ENCODE assay signal across 8 cellular contexts in the genomic region with DNA sequence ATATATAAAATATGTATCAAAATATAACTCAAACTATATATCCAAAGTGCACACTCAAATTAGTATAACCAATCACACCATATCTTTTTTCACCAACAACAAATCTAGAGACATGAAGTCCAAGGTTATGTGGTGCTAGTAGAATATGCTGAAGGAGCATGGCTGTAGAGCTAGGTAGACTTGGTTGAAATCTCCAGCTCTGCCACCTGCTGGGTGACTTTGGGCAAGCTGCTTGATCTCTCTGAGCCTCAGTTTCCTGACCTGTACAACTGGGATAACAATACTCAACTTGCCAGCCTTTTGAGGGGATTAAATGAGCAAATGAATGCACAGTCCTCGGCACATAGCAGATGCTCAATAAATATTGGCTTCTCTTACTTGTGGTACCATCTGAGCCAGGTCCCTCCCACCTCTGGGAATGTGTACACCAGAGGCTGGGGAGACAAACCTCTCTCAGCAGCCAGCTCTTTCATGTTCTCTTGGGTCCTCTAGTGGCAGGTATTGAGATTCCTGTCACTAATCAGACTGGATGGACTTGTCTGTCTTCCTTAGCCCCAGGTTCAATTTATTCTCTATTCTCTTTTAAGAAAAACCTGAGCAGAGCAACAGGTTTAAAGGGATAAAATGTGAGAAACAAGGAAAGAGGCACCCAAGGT.
DNase-seq lines count a peak whose midpoint lies in the region; ATAC-seq, FAIRE-seq and TF ChIP-seq lines count a peak whose summit lies in the region.

No MANE protein-coding gene starts in this region.

- no peaks in the 10 kb centered on the region for H4K20me1 ChIP-seq in endothelial cell of umbilical vein (replicated peaks; ENCODE audit: control insufficient read depth, extremely low read depth, insufficient read depth, low read length)
- no peaks in the 10 kb centered on the region for H4K20me1 ChIP-seq in neural progenitor cell (ENCODE audit: low read depth)

- CTCF ChIA-PET in endothelial cell of umbilical vein (lab: Charles Lee) = interaction anchor here (0.8 to 4.9 kb wide), 45 partner anchors 9 to 1030 kb away, joined by 3 to 113 read pairs (median 6); partner anchors contain the start of gene PDE1C

- no peaks in the 10 kb centered on the region for H3K9me3 Mint-ChIP-seq in neural progenitor cell

- BruUV-seq in endothelial cell of umbilical vein (replicated peaks; lab: Mats Ljungman, UMichigan) = no TSS peak

- FAIRE-seq in endothelial cell of umbilical vein (lab: Jason Lieb, UNC) = peak; percentile 78

- H3K4me3 ChIP-seq in endothelial cell of umbilical vein (replicated peaks in 1 of 3; ENCODE audit: insufficient read depth in 1 of 3, low read depth in 1 of 3, low read length in 3 of 3) = no peak overlapping the region
- no peak overlapping the region for H3K4me3 ChIP-seq in neural progenitor cell

- H3K9ac ChIP-seq in endothelial cell of umbilical vein (replicated peaks; ENCODE audit: extremely low read depth, insufficient read depth, low read length) (no peak overlapping the region), neural progenitor cell (no peak overlapping the region)

- H3K9me3 ChIP-seq in endothelial cell of umbilical vein (replicated peaks; ENCODE audit: control insufficient read depth, insufficient read depth, low read length) (no peaks in the 10 kb centered on the region), neural progenitor cell (ENCODE audit: low read depth) (no peaks in the 10 kb centered on the region)

- no peaks in the 10 kb centered on the region for H3K36me3 ChIP-seq in endothelial cell of umbilical vein (ENCODE audit: control insufficient read depth in 2 of 2, extremely low read depth in 1 of 2, insufficient read depth in 2 of 2, low read length in 2 of 2)
- no peaks in the 10 kb centered on the region for H3K36me3 ChIP-seq in neural progenitor cell

- dilution Hi-C loops in endothelial cell of umbilical vein (cut with MboI; ENCODE audit: extremely low pct_ligation_motif_present, low sequenced_read_pairs) = no loop called here

- no peak overlapping the region for H3K4me3 Mint-ChIP-seq in neural progenitor cell

- H3K36me3 Mint-ChIP-seq in neural progenitor cell = no peaks in the 10 kb centered on the region

- TF ChIP-seq CTCF in GM10266 (IDR thresholded peaks at IDR 0.05; ENCODE audit: control insufficient read depth, insufficient read depth, low read depth, missing control alignments) (no peak), endothelial cell of umbilical vein (IDR thresholded peaks at IDR 0.05; ENCODE audit: extremely low read depth in 1 of 2, insufficient read depth in 1 of 2, low read depth in 1 of 2, low read length in 2 of 2) (peak; percentile 43 to 49), neural progenitor cell (IDR thresholded peaks at IDR 0.05) (peak; percentile 62)

- intact Hi-C loops in endothelial cell of umbilical vein (cut with micrococcal nuclease) = loop anchor here (1.0 to 5.0 kb wide), 7 partner anchors 24 to 420 kb away; no protein-coding TSS in a partner anchor

- no peak for ATAC-seq in GM19395 (IDR thresholded peaks at IDR 0.05; ENCODE audit: unreplicated experiment)

- H2AFZ ChIP-seq in endothelial cell of umbilical vein (ENCODE audit: low read depth, low read length) (no peak overlapping the region), neural progenitor cell (replicated peaks) (no peak overlapping the region)

- H3K27me3 Mint-ChIP-seq in neural progenitor cell (ENCODE audit: insufficient read depth, low read depth) = no peaks in the 10 kb centered on the region

- peaks cover 5% of the 10 kb centered on the region for H3K4me1 Mint-ChIP-seq in neural progenitor cell

- no peaks in the 10 kb centered on the region for H3K9me1 ChIP-seq in endothelial cell of umbilical vein (replicated peaks; ENCODE audit: control insufficient read depth, extremely low read depth, insufficient read depth, low read length)

- H3F3A ChIP-seq in neural progenitor cell (ENCODE audit: low read depth) = no peaks in the 10 kb centered on the region

- no peak for TF ChIP-seq POLR2A in endothelial cell of umbilical vein (IDR thresholded peaks at IDR 0.05; ENCODE audit: low read depth, low read length)

- peaks cover 26% of the 10 kb centered on the region for H3K4me1 ChIP-seq in endothelial cell of umbilical vein (ENCODE audit: control insufficient read depth, extremely low read depth, insufficient read depth, low read length)
- H3K4me1 ChIP-seq in neural progenitor cell = no peaks in the 10 kb centered on the region

- H3K27ac Mint-ChIP-seq in neural progenitor cell = no peak overlapping the region

- DNase-seq in GM10266 (ENCODE audit: extremely low spot score) = peak; percentile 8
- peak; percentile 5 for DNase-seq in NCI-H748 treated with DMSO at 0.1 percent for 48 hours (lab: John Stamatoyannopoulos, UW)
- peak; percentile 70 for DNase-seq in endothelial cell of umbilical vein (ENCODE audit: low read depth, low spot score)
- DNase-seq in neural progenitor cell (ENCODE audit: low spot score) = peak; percentile 71
- DNase-seq in SK-N-DZ (ENCODE audit: low spot score) = no peak
- DNase-seq in activated CD4-positive, CD25-positive, alpha-beta regulatory T cell treated with anti-CD3 and anti-CD28 coated beads, Interleukin-2, amount 50 U/mL, for 72 hours = no peak
- DNase-seq in occipital lobe (lab: John Stamatoyannopoulos, UW) = no peak

- POLR2A ChIA-PET in endothelial cell of umbilical vein (lab: Charles Lee) = no interaction called here

- no peak overlapping the region for H3K27ac ChIP-seq in endothelial cell of umbilical vein (ENCODE audit: insufficient read depth, low read depth, low read length)
- H3K27ac ChIP-seq in neural progenitor cell = no peak overlapping the region

- H3K79me2 ChIP-seq in endothelial cell of umbilical vein (ENCODE audit: control insufficient read depth, insufficient read depth, low read length) = no peaks in the 10 kb centered on the region
- H3K79me2 ChIP-seq in neural progenitor cell (ENCODE audit: low read depth) = no peaks in the 10 kb centered on the region

- H3K27me3 ChIP-seq in endothelial cell of umbilical vein (ENCODE audit: control insufficient read depth in 2 of 2, insufficient read depth in 2 of 2, low read length in 2 of 2) (no peaks in the 10 kb centered on the region), neural progenitor cell (no peaks in the 10 kb centered on the region)

- H3K4me2 ChIP-seq in endothelial cell of umbilical vein (ENCODE audit: insufficient read depth, low read length) = no peak overlapping the region
- H3K4me2 ChIP-seq in neural progenitor cell = no peak overlapping the region

TF ChIP-seq in endothelial cell of umbilical vein, 7 proteins besides CTCF, POLR2A, EP300 and RAD21:
- TF ChIP-seq EZH2 (IDR thresholded peaks at IDR 0.05; ENCODE audit: borderline replicate concordance, low read depth, low read length, severe bottlenecking) (no peak), FOS (IDR thresholded peaks at IDR 0.05; ENCODE audit: borderline replicate concordance, insufficient read depth, low read length) (no peak), POLR2AphosphoS5 (IDR thresholded peaks at IDR 0.05; ENCODE audit: insufficient read depth, low read depth, low read length) (no peak), GATA2 (IDR thresholded peaks at IDR 0.05; ENCODE audit: insufficient read depth, insufficient read length, low read depth, low read length) (no peak), JUN (IDR thresholded peaks at IDR 0.05; ENCODE audit: borderline replicate concordance, insufficient read depth, insufficient read length, low read depth) (no peak), MYC (IDR thresholded peaks at IDR 0.05; ENCODE audit: low read depth, low read length) (no peak)
- TF ChIP-seq, protein P1, sequence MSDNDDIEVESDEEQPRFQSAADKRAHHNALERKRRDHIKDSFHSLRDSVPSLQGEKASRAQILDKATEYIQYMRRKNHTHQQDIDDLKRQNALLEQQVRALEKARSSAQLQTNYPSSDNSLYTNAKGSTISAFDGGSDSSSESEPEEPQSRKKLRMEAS (IDR thresholded peaks at IDR 0.05; ENCODE audit: insufficient read depth, insufficient read length) = no peak

Comparison
In these comparisons a context has a peak if more than half of its experiments do, and no peak if none do; other contexts are left out.
1. DNase-seq: peak in GM10266 (single experiment), NCI-H748 treated with DMSO at 0.1 percent for 48 hours (single experiment), endothelial cell of umbilical vein (single experiment) and neural progenitor cell (single experiment); none in SK-N-DZ (single experiment), activated CD4-positive, CD25-positive, alpha-beta regulatory T cell treated with anti-CD3 and anti-CD28 coated beads, Interleukin-2, amount 50 U/mL, for 72 hours (single experiment) and occipital lobe (single experiment).